ENCODE assay signal across 36 cellular contexts in genomic region chr7:142299226-142299625, GRCh38. TPM values are rescaled to one million over a fixed set of nuclear protein-coding genes. Genes with fewer than 3 reads are reported as not detected.
DNase-seq lines count a peak whose midpoint lies in the region; ATAC-seq and TF ChIP-seq lines count a peak whose summit lies in the region.
"Had no signal": no experiment of that assay in that cellular context is flagged by ENCODE, and none has a peak within 500 bp of the region (broad histone marks: within the 10 kb centered on the region; RNA-seq: fewer than 3 reads in every experiment).

No MANE protein-coding gene starts in this region.

- no peak overlapping the region for H3K18ac ChIP-seq in IMR-90 (ENCODE audit: low read depth, low read length)

- H3K27me3 ChIP-seq in BLaER1, result no peaks in the 10 kb centered on the region
- H3K27me3 ChIP-seq in IMR-90 (ENCODE audit: control insufficient read depth, insufficient read depth, low read length), result no peaks in the 10 kb centered on the region
- H3K27me3 ChIP-seq: body of pancreas, suprapubic skin, upper lobe of right lung had no signal

- no peak for TF ChIP-seq RAD21 in IMR-90 (IDR thresholded peaks at IDR 0.05; ENCODE audit: low read length)

- H3K4me1 Mint-ChIP-seq in activated CD4-positive, alpha-beta T cell treated with anti-CD3 and anti-CD28 coated beads, Interleukin-2, amount 10 ng/mL, durations not matched to agents 24 days and 14 days, result peaks cover 5% of the 10 kb centered on the region
- H3K4me1 Mint-ChIP-seq: nephron; stimulated activated memory B cell treated with anti-CD40 and anti-IgM and Interleukin-4, amounts not matched to agents 10 μg/mL and 1 μg/mL and 100 μg/mL, for 72 hours had no signal

- H4K20me1 ChIP-seq in BLaER1 (no peaks in the 10 kb centered on the region), IMR-90 (ENCODE audit: insufficient read depth, low read length) (no peaks in the 10 kb centered on the region)

- no peak overlapping the region for H3K27ac ChIP-seq in BLaER1
- no peak overlapping the region for H3K27ac ChIP-seq in IMR-90 (ENCODE audit: insufficient read depth, low read length)
- H3K27ac ChIP-seq: body of pancreas, suprapubic skin, upper lobe of right lung had no signal

- no peaks in the 10 kb centered on the region for H3K9me3 ChIP-seq in BLaER1
- H3K9me3 ChIP-seq in IMR-90 (ENCODE audit: control insufficient read depth, insufficient read depth, low read length), result peaks cover 4% of the 10 kb centered on the region; the same call in 1 of the 2 replicates
- H3K9me3 ChIP-seq: body of pancreas, SK-N-SH, suprapubic skin, upper lobe of right lung had no signal

- BruUV-seq in IMR-90 (replicated peaks; lab: Mats Ljungman, UMichigan), result no TSS peak

- intact Hi-C loops in activated CD4-positive, alpha-beta T cell treated with anti-CD3 and anti-CD28 coated beads, Interleukin-2, amount 10 ng/mL, durations not matched to agents 24 days and 14 days (cut with micrococcal nuclease), result no loop called here
- intact Hi-C loops in IMR-90 (cut with micrococcal nuclease), result no loop called here

- in situ Hi-C loops in IMR-90 (cut with MboI; ENCODE audit: low sequenced_read_pairs), result no loop called here

- no peaks in the 10 kb centered on the region for H3K36me3 Mint-ChIP-seq in activated CD4-positive, alpha-beta T cell treated with anti-CD3 and anti-CD28 coated beads, Interleukin-2, amount 10 ng/mL, durations not matched to agents 24 days and 14 days (ENCODE audit: low read depth)
- H3K36me3 Mint-ChIP-seq: activated CD8-positive, alpha-beta memory T cell treated with anti-CD3 and anti-CD28 coated beads, Interleukin-2, amount 10 ng/mL, durations not matched to agents 7 days and 5 days; stimulated activated memory B cell treated with anti-CD40 and anti-IgM and Interleukin-4, amounts not matched to agents 10 μg/mL and 1 μg/mL and 100 μg/mL, for 72 hours had no signal

- no peak overlapping the region for H3K9ac ChIP-seq in BLaER1
- no peak overlapping the region for H3K9ac ChIP-seq in IMR-90 (ENCODE audit: low read depth, low read length)
- H3K9ac ChIP-seq: SK-N-SH had no signal

- no peak overlapping the region for H3K56ac ChIP-seq in IMR-90 (ENCODE audit: extremely low read depth, insufficient read depth, low read length)

- no peak overlapping the region for H2BK15ac ChIP-seq in IMR-90 (ENCODE audit: low read depth, low read length)

- no peaks in the 10 kb centered on the region for H3K79me1 ChIP-seq in IMR-90 (ENCODE audit: low read depth in 1 of 2, low read length in 2 of 2)

- no CpG with 5 or more reads among the region's 8 CpGs for WGBS in IMR-90 (ENCODE audit: extremely low coverage in 2 of 2, insufficient read length in 1 of 2), 2 experiments

- no peak for ATAC-seq in IMR-90 (ENCODE audit: low read depth)
- ATAC-seq in HG02571 (IDR thresholded peaks at IDR 0.05; ENCODE audit: unreplicated experiment), result no peak
- ATAC-seq: activated CD4-positive, CD25-positive, alpha-beta regulatory T cell treated with anti-CD3 and anti-CD28 coated beads, Interleukin-2, amount 50 U/mL, for 24 hours; activated CD8-positive, alpha-beta memory T cell treated with anti-CD3 and anti-CD28 coated beads, Interleukin-2, amount 10 ng/mL, durations not matched to agents 7 days and 5 days; body of pancreas; GM12878; left colon; Right ventricle myocardium inferior; stimulated activated memory B cell treated with anti-CD40 and anti-IgM and Interleukin-4, amounts not matched to agents 10 μg/mL and 1 μg/mL and 100 μg/mL, for 72 hours; T-helper 17 cell had no signal

- CTCF ChIA-PET in IMR-90 (lab: Yijun Ruan, JAX), result interaction anchor here (0.6 kb wide), 1 partner anchor 333 kb away, joined by 3 read pairs; no protein-coding TSS in a partner anchor

- H3K14ac ChIP-seq in IMR-90 (replicated peaks; ENCODE audit: low read depth, low read length), result no peak overlapping the region

- no peak overlapping the region for H2AFZ ChIP-seq in IMR-90 (replicated peaks; ENCODE audit: low read length, poor library complexity)

- H3K4me2 ChIP-seq in BLaER1, result peak overlapping the region; percentile 49; the same call in 1 of the 2 replicates
- H3K4me2 ChIP-seq in IMR-90 (ENCODE audit: low read depth, low read length), result no peak overlapping the region
- H3K4me2 ChIP-seq: SK-N-SH had no signal

- peak overlapping the region; percentile 38 for H2AK9ac ChIP-seq in IMR-90 (replicated peaks; ENCODE audit: low read depth, low read length, poor library complexity)

- H4K91ac ChIP-seq in IMR-90 (ENCODE audit: insufficient read depth, low read depth, low read length), result no peak overlapping the region

- DNase-seq in activated CD4-positive, alpha-beta T cell treated with anti-CD3 and anti-CD28 coated beads, Interleukin-2, amount 10 ng/mL, durations not matched to agents 24 days and 14 days, result no peak
- no peak for DNase-seq in activated CD4-positive, alpha-beta T cell treated with anti-CD3 and anti-CD28 coated beads, Interleukin-2, amount 50 U/mL, for 1 hour
- DNase-seq in IMR-90, result no peak
- peak; percentile 9 for DNase-seq in kidney tubule cell (ENCODE audit: low spot score)
- no peak for DNase-seq in NOMO-1 treated with DMSO at 0.1 percent for 48 hours (lab: John Stamatoyannopoulos, UW; ENCODE audit: unreplicated experiment)
- DNase-seq in superior temporal gyrus (ENCODE audit: extremely low spot score), result no peak
- DNase-seq: activated CD8-positive, alpha-beta memory T cell treated with anti-CD3 and anti-CD28 coated beads, Interleukin-2, amount 10 ng/mL, durations not matched to agents 7 days and 5 days; body of pancreas; DMS153; erythroblast; immature natural killer cell; KBM-7; left colon; NCI-H1105; NCI-H187 treated with DMSO at 0.1 percent for 48 hours; NCI-H524 treated with DMSO at 0.1 percent for 48 hours; NK-92 treated with Interleukin-12 subunit alpha and Interleukin-12 subunit beta, amount 100 ng/mL, for 24 hours; SK-N-SH; stimulated activated CD4-positive, alpha-beta T cell treated with anti-CD3 and anti-CD28 coated beads, Interleukin-15, amount 100 ng/mL, for 24 hours; T-helper 17 cell; upper lobe of right lung had no signal

- H3K36me3 ChIP-seq in BLaER1 (no peaks in the 10 kb centered on the region), IMR-90 (ENCODE audit: control insufficient read depth, insufficient read depth, low read length) (no peaks in the 10 kb centered on the region)
- H3K36me3 ChIP-seq: suprapubic skin, upper lobe of right lung had no signal

- no peaks in the 10 kb centered on the region for H3K9me3 Mint-ChIP-seq in activated CD4-positive, alpha-beta T cell treated with anti-CD3 and anti-CD28 coated beads, Interleukin-2, amount 10 ng/mL, durations not matched to agents 24 days and 14 days
- H3K9me3 Mint-ChIP-seq: activated T-helper 2 cell treated with anti-CD3 and anti-CD28 coated beads, Interferon-gamma antibody, Interleukin-2, Interleukin-4, amounts not matched to agents 10 μg/mL and 5 μg/mL and 100 μg/mL, durations not matched to agents 14 hours and 24 hours and 36 hours; central memory CD8-positive, alpha-beta T cell; immature natural killer cell; nephron; stimulated activated memory B cell treated with anti-CD40 and anti-IgM and Interleukin-4, amounts not matched to agents 10 μg/mL and 1 μg/mL and 100 μg/mL, for 72 hours had no signal

- no peaks in the 10 kb centered on the region for H3K9me1 ChIP-seq in IMR-90 (ENCODE audit: insufficient read depth, low read length)

- H3K4me3 Mint-ChIP-seq in activated CD4-positive, alpha-beta T cell treated with anti-CD3 and anti-CD28 coated beads, Interleukin-2, amount 10 ng/mL, durations not matched to agents 24 days and 14 days, result peak overlapping the region; percentile 36
- H3K4me3 Mint-ChIP-seq: activated CD8-positive, alpha-beta memory T cell treated with anti-CD3 and anti-CD28 coated beads, Interleukin-2, amount 10 ng/mL, durations not matched to agents 7 days and 5 days; central memory CD8-positive, alpha-beta T cell; immature natural killer cell; nephron; stimulated activated memory B cell treated with anti-CD40 and anti-IgM and Interleukin-4, amounts not matched to agents 10 μg/mL and 1 μg/mL and 100 μg/mL, for 72 hours had no signal

- POLR2A ChIA-PET in IMR-90 (lab: Charles Lee; ENCODE audit: unreplicated experiment), result no interaction called here

- H3K4me3 ChIP-seq in BLaER1, result no peak overlapping the region
- no peak overlapping the region for H3K4me3 ChIP-seq in IMR-90 (ENCODE audit: insufficient read depth, low read depth, low read length)
- H3K4me3 ChIP-seq: body of pancreas, GM12878, suprapubic skin, upper lobe of right lung had no signal

- H3K27ac Mint-ChIP-seq in activated CD4-positive, alpha-beta T cell treated with anti-CD3 and anti-CD28 coated beads, Interleukin-2, amount 10 ng/mL, durations not matched to agents 24 days and 14 days, result no peak overlapping the region
- H3K27ac Mint-ChIP-seq: activated CD8-positive, alpha-beta memory T cell treated with anti-CD3 and anti-CD28 coated beads, Interleukin-2, amount 10 ng/mL, durations not matched to agents 7 days and 5 days; activated T-helper 2 cell treated with anti-CD3 and anti-CD28 coated beads, Interferon-gamma antibody, Interleukin-2, Interleukin-4, amounts not matched to agents 10 μg/mL and 5 μg/mL and 100 μg/mL, durations not matched to agents 14 hours and 24 hours and 36 hours; immature natural killer cell; nephron; stimulated activated memory B cell treated with anti-CD40 and anti-IgM and Interleukin-4, amounts not matched to agents 10 μg/mL and 1 μg/mL and 100 μg/mL, for 72 hours; T-helper 17 cell had no signal

- H3K4me1 ChIP-seq in BLaER1 (peaks cover 42% of the 10 kb centered on the region), IMR-90 (ENCODE audit: control insufficient read depth, insufficient read depth, low read length) (no peaks in the 10 kb centered on the region)
- H3K4me1 ChIP-seq: body of pancreas, suprapubic skin, upper lobe of right lung had no signal

- TF ChIP-seq POLR2A in IMR-90 (IDR thresholded peaks at IDR 0.05; ENCODE audit: low read depth, low read length), result no peak

- dilution Hi-C loops in IMR-90 (cut with HindIII; ENCODE audit: low sequenced_read_pairs, unreplicated experiment), result no loop called here

- no peak for TF ChIP-seq CTCF in IMR-90 (conservative IDR thresholded peaks at IDR 0.05; ENCODE audit: low read depth, low read length)

- peaks cover 21% of the 10 kb centered on the region for H3K27me3 Mint-ChIP-seq in activated CD4-positive, alpha-beta T cell treated with anti-CD3 and anti-CD28 coated beads, Interleukin-2, amount 10 ng/mL, durations not matched to agents 24 days and 14 days

- H2BK120ac ChIP-seq in IMR-90 (ENCODE audit: low read depth, low read length), result no peak overlapping the region

- no peak overlapping the region for H4K8ac ChIP-seq in IMR-90 (ENCODE audit: low read depth in 2 of 2, low read length in 2 of 2)

- H2BK20ac ChIP-seq in IMR-90 (ENCODE audit: low read depth, low read length), result no peak overlapping the region

- H4K5ac ChIP-seq in IMR-90 (ENCODE audit: low read depth, low read length), result no peak overlapping the region

- no peak overlapping the region for H2BK5ac ChIP-seq in IMR-90 (ENCODE audit: low read depth, low read length, poor library complexity, severe bottlenecking)

- H2AK5ac ChIP-seq in IMR-90 (ENCODE audit: low read depth, low read length), result no peak overlapping the region

- H3K4ac ChIP-seq in IMR-90 (ENCODE audit: low read depth, low read length), result no peak overlapping the region

- no peak overlapping the region for H3K23ac ChIP-seq in IMR-90 (ENCODE audit: low read depth, low read length)

RNA-seq across cellular contexts. Expression of gene PRSS58, which starts 41.4 kb away (rescaled TPM):
- not detected in 2 replicates for total RNA-seq in activated CD4-positive, alpha-beta T cell treated with anti-CD3 and anti-CD28 coated beads, Interleukin-2, amount 10 ng/mL, durations not matched to agents 24 days and 14 days
- not detected in 2 replicates for total RNA-seq in IMR-90 (2012; rRNA removed)
- not detected in 2 replicates for polyA plus RNA-seq in IMR-90 (2012; rRNA removed)
- polyA plus RNA-seq in IMR-90 (2012; cell fraction: cytosol; rRNA removed), result not detected in 2 replicates
- polyA plus RNA-seq in IMR-90 (2012; cell fraction: nucleus; rRNA removed; ENCODE audit: low replicate concordance), result not detected in 2 replicates
- total RNA-seq: activated CD8-positive, alpha-beta memory T cell treated with anti-CD3 and anti-CD28 coated beads, Interleukin-2, amount 10 ng/mL, durations not matched to agents 7 days and 5 days; activated T-helper 2 cell treated with anti-CD3 and anti-CD28 coated beads, Interferon-gamma antibody, Interleukin-2, Interleukin-4, amounts not matched to agents 10 μg/mL and 5 μg/mL and 100 μg/mL, durations not matched to agents 14 hours and 24 hours and 36 hours; body of pancreas; glomerular endothelial cell; GM12878; left colon; lung microvascular endothelial cell; MCF 10A; mononuclear cell; osteoblast; Right ventricle myocardium inferior; suprapubic skin; T-helper 17 cell; upper lobe of right lung had no signal
- polyA plus RNA-seq: GM12878, immature natural killer cell, SK-N-SH had no signal
